In the genomic region with DNA sequence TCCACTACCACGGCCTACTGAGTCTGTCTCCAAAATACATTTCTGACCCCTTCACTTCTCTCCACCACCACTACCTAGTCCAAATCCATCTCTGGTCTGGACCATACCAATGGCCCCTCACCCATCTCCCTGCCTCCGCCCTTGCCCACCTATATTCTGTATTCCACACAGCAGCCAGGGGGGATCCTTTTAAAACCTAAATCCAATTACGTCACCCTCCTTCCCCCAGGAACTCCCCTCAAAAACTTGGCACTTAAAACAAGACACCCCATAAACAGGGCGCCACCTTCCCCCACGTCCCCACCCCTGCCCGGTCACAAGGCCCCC, we compare ENCODE assay signal across 2 cellular contexts.
TF ChIP-seq lines count a peak whose summit lies in the region.

No MANE protein-coding gene starts in this region.

TF ChIP-seq in A549, 52 proteins besides CTCF, POLR2A, EP300 and RAD21:
- no peak for TF ChIP-seq KDM5A (IDR thresholded peaks at IDR 0.05)

TF ChIP-seq in IMR-90, 13 proteins besides CTCF, POLR2A, EP300 and RAD21:
- TF ChIP-seq, protein P1, sequence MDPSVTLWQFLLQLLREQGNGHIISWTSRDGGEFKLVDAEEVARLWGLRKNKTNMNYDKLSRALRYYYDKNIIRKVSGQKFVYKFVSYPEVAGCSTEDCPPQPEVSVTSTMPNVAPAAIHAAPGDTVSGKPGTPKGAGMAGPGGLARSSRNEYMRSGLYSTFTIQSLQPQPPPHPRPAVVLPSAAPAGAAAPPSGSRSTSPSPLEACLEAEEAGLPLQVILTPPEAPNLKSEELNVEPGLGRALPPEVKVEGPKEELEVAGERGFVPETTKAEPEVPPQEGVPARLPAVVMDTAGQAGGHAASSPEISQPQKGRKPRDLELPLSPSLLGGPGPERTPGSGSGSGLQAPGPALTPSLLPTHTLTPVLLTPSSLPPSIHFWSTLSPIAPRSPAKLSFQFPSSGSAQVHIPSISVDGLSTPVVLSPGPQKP (IDR thresholded peaks at IDR 0.05; ENCODE audit: borderline replicate concordance, low read depth, low read length) = no peak
- TF ChIP-seq CEBPB (IDR thresholded peaks at IDR 0.05; ENCODE audit: low read depth, low read length) = no peak
- TF ChIP-seq FOS (IDR thresholded peaks at IDR 0.05; ENCODE audit: low read depth, low read length) = no peak
- no peak for TF ChIP-seq MXI1 (IDR thresholded peaks at IDR 0.05; ENCODE audit: borderline replicate concordance, low read depth, low read length)
- no peak for TF ChIP-seq MAZ (IDR thresholded peaks at IDR 0.05; ENCODE audit: borderline replicate concordance, low read depth, low read length)
- TF ChIP-seq MAFK (IDR thresholded peaks at IDR 0.05; ENCODE audit: low read depth, low read length) = no peak
- TF ChIP-seq NFE2L2 (IDR thresholded peaks at IDR 0.05; ENCODE audit: low read depth, low read length) = no peak
- TF ChIP-seq, protein P2, sequence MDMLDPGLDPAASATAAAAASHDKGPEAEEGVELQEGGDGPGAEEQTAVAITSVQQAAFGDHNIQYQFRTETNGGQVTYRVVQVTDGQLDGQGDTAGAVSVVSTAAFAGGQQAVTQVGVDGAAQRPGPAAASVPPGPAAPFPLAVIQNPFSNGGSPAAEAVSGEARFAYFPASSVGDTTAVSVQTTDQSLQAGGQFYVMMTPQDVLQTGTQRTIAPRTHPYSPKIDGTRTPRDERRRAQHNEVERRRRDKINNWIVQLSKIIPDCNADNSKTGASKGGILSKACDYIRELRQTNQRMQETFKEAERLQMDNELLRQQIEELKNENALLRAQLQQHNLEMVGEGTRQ (IDR thresholded peaks at IDR 0.05; ENCODE audit: low read depth, low read length) = no peak
- TF ChIP-seq CHD1 (IDR thresholded peaks at IDR 0.05; ENCODE audit: low read depth, low read length) = no peak
- TF ChIP-seq RFX5 (IDR thresholded peaks at IDR 0.05; ENCODE audit: low read depth, low read length) = no peak
- TF ChIP-seq BHLHE40 (IDR thresholded peaks at IDR 0.05; ENCODE audit: low read depth, low read length) = no peak
- no peak for TF ChIP-seq RCOR1 (IDR thresholded peaks at IDR 0.05; ENCODE audit: insufficient replicate concordance, low read length)
- no peak for TF ChIP-seq SMC3 (IDR thresholded peaks at IDR 0.05; ENCODE audit: low read depth, low read length)
